9 cellular contexts compared by ENCODE assay signal in genomic region chr6:157029980-157030690, GRCh38.
DNase-seq lines count a peak whose midpoint lies in the region; ATAC-seq and TF ChIP-seq lines count a peak whose summit lies in the region.
"Had no signal": no experiment of that assay in that cellular context is flagged by ENCODE, and none has a peak within 500 bp of the region (broad histone marks: within the 10 kb centered on the region; RNA-seq: fewer than 3 reads in every experiment).

No MANE protein-coding gene starts in this region.

- CTCF ChIA-PET in activated B cell treated with CpG ODN at 0.5 μM for 24 hours (lab: Charles Lee), result no interaction called here

- H3K27ac Mint-ChIP-seq in activated B cell treated with CpG ODN at 0.5 μM for 24 hours, result peak overlapping the region; percentile 11
- H3K27ac Mint-ChIP-seq in type B pancreatic cell, result no peak overlapping the region

- H3K9me3 Mint-ChIP-seq in activated B cell treated with CpG ODN at 0.5 μM for 24 hours, result peaks cover 3% of the 10 kb centered on the region
- peaks cover 4% of the 10 kb centered on the region for H3K9me3 Mint-ChIP-seq in type B pancreatic cell

- POLR2A ChIA-PET in activated B cell treated with CpG ODN at 0.5 μM for 24 hours (lab: Charles Lee), result interaction anchor here (0.5 to 1.1 kb wide), 2 partner anchors 9 to 36 kb away, joined by 4 read pairs; no protein-coding TSS in a partner anchor

- intact Hi-C loops in activated B cell treated with CpG ODN at 0.5 μM for 24 hours (cut with micrococcal nuclease), result loop anchor here (5.0 kb wide), 1 partner anchor 1703 kb away; no protein-coding TSS in a partner anchor

- H3K4me1 Mint-ChIP-seq in activated B cell treated with CpG ODN at 0.5 μM for 24 hours (peaks cover 52% of the 10 kb centered on the region), type B pancreatic cell (ENCODE audit: unreplicated experiment) (peaks cover 11% of the 10 kb centered on the region)

- H3K36me3 Mint-ChIP-seq in activated B cell treated with CpG ODN at 0.5 μM for 24 hours (ENCODE audit: low read depth), result peaks cover 11% of the 10 kb centered on the region
- peaks cover 4% of the 10 kb centered on the region for H3K36me3 Mint-ChIP-seq in type B pancreatic cell

- TF ChIP-seq CTCF in activated B cell treated with CpG ODN at 0.5 μM for 24 hours (IDR thresholded peaks at IDR 0.05) (no peak), type B pancreatic cell (conservative IDR thresholded peaks at IDR 0.05) (no peak)

- H3K27me3 Mint-ChIP-seq in activated B cell treated with CpG ODN at 0.5 μM for 24 hours (no peaks in the 10 kb centered on the region), type B pancreatic cell (no peaks in the 10 kb centered on the region)
- H3K27me3 Mint-ChIP-seq: activated naive CD8-positive, alpha-beta T cell had no signal

- DNase-seq in activated B cell treated with CpG ODN at 0.5 μM for 24 hours (no peak), NCI-H2196 treated with DMSO at 0.1 percent for 48 hours (lab: John Stamatoyannopoulos, UW; ENCODE audit: unreplicated experiment) (no peak), Kasumi-1 (lab: John Stamatoyannopoulos, UW) (no peak), nucleus accumbens (lab: John Stamatoyannopoulos, UW) (no peak), type B pancreatic cell (ENCODE audit: extremely low spot score, unreplicated experiment) (no peak)

- H3K4me3 Mint-ChIP-seq in activated B cell treated with CpG ODN at 0.5 μM for 24 hours (no peak overlapping the region), type B pancreatic cell (no peak overlapping the region)
- H3K4me3 Mint-ChIP-seq: activated naive CD8-positive, alpha-beta T cell had no signal

- peak; percentile 64 for ATAC-seq in GM18498 (IDR thresholded peaks at IDR 0.05; ENCODE audit: unreplicated experiment)
- ATAC-seq in GM19351 (IDR thresholded peaks at IDR 0.05; ENCODE audit: unreplicated experiment), result peak; percentile 69
- ATAC-seq in HG02973 (IDR thresholded peaks at IDR 0.05; ENCODE audit: unreplicated experiment), result peak; percentile 48
- no peak for ATAC-seq in activated B cell treated with CpG ODN at 0.5 μM for 24 hours (ENCODE audit: low read depth)
